1 cellular context compared by ENCODE assay signal in the genomic region with DNA sequence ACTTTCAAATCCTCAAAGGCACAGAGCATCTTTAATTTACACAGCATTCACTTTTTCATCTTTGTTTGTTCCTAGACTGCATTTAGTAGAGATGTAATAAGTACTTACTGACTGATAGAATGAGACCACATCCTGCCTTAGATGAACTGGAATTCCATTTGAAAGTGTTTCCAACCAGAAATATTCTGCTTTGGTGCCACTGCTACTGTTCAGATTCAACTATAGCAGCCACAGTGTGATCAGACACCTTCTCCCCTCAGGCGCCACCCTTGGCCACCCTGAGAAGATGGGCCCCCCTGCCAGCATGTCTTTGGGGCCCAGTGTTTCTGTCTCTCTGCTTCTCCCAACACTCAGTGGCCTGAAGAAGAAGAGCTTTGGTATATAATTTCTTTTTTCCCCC.
TF ChIP-seq lines count a peak whose summit lies in the region.

No MANE protein-coding gene starts in this region.

TF ChIP-seq in SK-N-SH treated with all-trans-retinoic acid at 6 μM for 48 hours, 23 proteins besides CTCF, POLR2A, EP300 and RAD21 (continued from another document):
- TF ChIP-seq, protein P1, sequence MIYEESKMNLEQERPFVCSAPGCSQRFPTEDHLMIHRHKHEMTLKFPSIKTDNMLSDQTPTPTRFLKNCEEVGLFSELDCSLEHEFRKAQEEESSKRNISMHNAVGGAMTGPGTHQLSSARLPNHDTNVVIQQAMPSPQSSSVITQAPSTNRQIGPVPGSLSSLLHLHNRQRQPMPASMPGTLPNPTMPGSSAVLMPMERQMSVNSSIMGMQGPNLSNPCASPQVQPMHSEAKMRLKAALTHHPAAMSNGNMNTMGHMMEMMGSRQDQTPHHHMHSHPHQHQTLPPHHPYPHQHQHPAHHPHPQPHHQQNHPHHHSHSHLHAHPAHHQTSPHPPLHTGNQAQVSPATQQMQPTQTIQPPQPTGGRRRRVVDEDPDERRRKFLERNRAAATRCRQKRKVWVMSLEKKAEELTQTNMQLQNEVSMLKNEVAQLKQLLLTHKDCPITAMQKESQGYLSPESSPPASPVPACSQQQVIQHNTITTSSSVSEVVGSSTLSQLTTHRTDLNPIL (CRISPR knock-in tag; IDR thresholded peaks at IDR 0.05; ENCODE audit: low read depth), result no peak
